14 cellular contexts compared by ENCODE assay signal in genomic region chr2:222969491-222969890, GRCh38.
A peak's percentile ranks its signal among the peaks of the same experiment; 100 is the strongest.
DNase-seq lines count a peak whose midpoint lies in the region; ATAC-seq and TF ChIP-seq lines count a peak whose summit lies in the region.
"Had no signal": no experiment of that assay in that cellular context is flagged by ENCODE, and none has a peak within 500 bp of the region (broad histone marks: within the 10 kb centered on the region; RNA-seq: fewer than 3 reads in every experiment).

No MANE protein-coding gene starts in this region.

- no peak overlapping the region for H3K27ac ChIP-seq in A673 (ENCODE audit: low read depth, low read length, poor library complexity, severe bottlenecking)
- peak overlapping the region; percentile 65 for H3K27ac ChIP-seq in OCI-LY3 (ENCODE audit: low read length)
- no peak overlapping the region for H3K27ac ChIP-seq in fibroblast of lung (ENCODE audit: insufficient read depth, low read length)
- H3K27ac ChIP-seq: PC-9 had no signal

- H3K4me3 ChIP-seq in A673 (ENCODE audit: low read depth, low read length, poor library complexity, severe bottlenecking) (no peak overlapping the region), OCI-LY3 (ENCODE audit: low read length) (no peak overlapping the region), fibroblast of lung (replicated peaks in 1 of 4; ENCODE audit: control extremely low read depth in 1 of 4, insufficient read depth in 1 of 4, low read depth in 3 of 4, low read length in 4 of 4) (no peak overlapping the region)
- H3K4me3 ChIP-seq: HAP-1, PC-9 had no signal

- H3K9ac ChIP-seq in OCI-LY3 (ENCODE audit: low read length), result 0 out of 2 replicates have a peak overlapping the region, but pooled peaks have one; percentile 33
- H3K9ac ChIP-seq in fibroblast of lung (ENCODE audit: insufficient read depth, low read length), result no peak overlapping the region

- no peaks in the 10 kb centered on the region for H3K27me3 ChIP-seq in A673 (replicated peaks; ENCODE audit: insufficient read depth, low read depth, low read length, poor library complexity)
- no peaks in the 10 kb centered on the region for H3K27me3 ChIP-seq in OCI-LY3 (ENCODE audit: low read depth, low read length)
- H3K27me3 ChIP-seq in fibroblast of lung (ENCODE audit: control insufficient read depth, insufficient read depth, low read length), result no peaks in the 10 kb centered on the region

- H3K4me2 ChIP-seq in OCI-LY3 (ENCODE audit: low read length) (peak overlapping the region; percentile 70), fibroblast of lung (ENCODE audit: extremely low read depth, insufficient read depth, low read length) (no peak overlapping the region)
- H3K4me2 ChIP-seq: PC-9 had no signal

- intact Hi-C loops in A673 (cut with micrococcal nuclease; ENCODE audit: unreplicated experiment), result no loop called here

- TF ChIP-seq CTCF in A673 (conservative IDR thresholded peaks at IDR 0.05; ENCODE audit: low read depth, low read length), result no peak
- no peak for TF ChIP-seq CTCF in OCI-LY3 (IDR thresholded peaks at IDR 0.05; ENCODE audit: low read depth, low read length)
- TF ChIP-seq CTCF in fibroblast of lung (conservative IDR thresholded peaks at IDR 0.05 in 1 of 2, IDR thresholded peaks at IDR 0.05 in 1 of 2; ENCODE audit: low read depth in 1 of 2, low read length in 2 of 2), result no peak

- CTCF ChIA-PET in A673 (lab: Charles Lee), result no interaction called here

- H2AFZ ChIP-seq in OCI-LY3 (ENCODE audit: low read depth, low read length) (no peak overlapping the region), fibroblast of lung (ENCODE audit: low read length) (no peak overlapping the region)
- H2AFZ ChIP-seq: PC-9 had no signal

- no TSS peak for BruUV-seq in A673 (replicated peaks; lab: Mats Ljungman, UMichigan)

- H3K4me1 ChIP-seq in A673 (ENCODE audit: insufficient read depth, low read length, poor library complexity, severe bottlenecking) (peaks cover 30% of the 10 kb centered on the region), OCI-LY3 (ENCODE audit: low read length) (peaks cover 53% of the 10 kb centered on the region), fibroblast of lung (ENCODE audit: control insufficient read depth, extremely low read depth, insufficient read depth, low read length) (no peaks in the 10 kb centered on the region)
- H3K4me1 ChIP-seq: HAP-1 had no signal

- no peaks in the 10 kb centered on the region for H3K9me3 ChIP-seq in A673 (ENCODE audit: low read depth, low read length, poor library complexity, severe bottlenecking)
- H3K9me3 ChIP-seq in OCI-LY3 (ENCODE audit: insufficient read depth, low read length), result no peaks in the 10 kb centered on the region
- H3K9me3 ChIP-seq in fibroblast of lung (ENCODE audit: control insufficient read depth, insufficient read depth, low read depth, low read length), result no peaks in the 10 kb centered on the region
- H3K9me3 ChIP-seq: HAP-1 had no signal

- no peak for ATAC-seq in HG02610 (IDR thresholded peaks at IDR 0.05; ENCODE audit: unreplicated experiment)

- H3K36me3 ChIP-seq in A673 (ENCODE audit: insufficient read depth, low read length, poor library complexity, severe bottlenecking) (no peaks in the 10 kb centered on the region), OCI-LY3 (replicated peaks; ENCODE audit: low read depth, low read length) (peaks cover 1% of the 10 kb centered on the region), fibroblast of lung (ENCODE audit: control insufficient read depth, insufficient read depth, low read length) (no peaks in the 10 kb centered on the region)
- H3K36me3 ChIP-seq: HAP-1 had no signal

- POLR2A ChIA-PET in A673 (lab: Charles Lee; ENCODE audit: low non-redundant PET), result no interaction called here

- H3K79me2 ChIP-seq in OCI-LY3 (ENCODE audit: low read length), result no peaks in the 10 kb centered on the region
- H3K79me2 ChIP-seq in fibroblast of lung (ENCODE audit: control insufficient read depth, insufficient read depth, low read length), result no peaks in the 10 kb centered on the region

- peak; percentile 54 for DNase-seq in A673 (ENCODE audit: low spot score)
- DNase-seq in HCEC 1CT, result peak; percentile 73
- peak; percentile 51 to 87 for DNase-seq in fibroblast of lung (ENCODE audit: low read depth in 2 of 2)
- no peak for DNase-seq in nucleus accumbens (lab: John Stamatoyannopoulos, UW)
- no peak for DNase-seq in cerebellar nuclear complex (lab: John Stamatoyannopoulos, UW)
- no peak for DNase-seq in COR-L47 (lab: John Stamatoyannopoulos, UW)
- DNase-seq: activated B cell treated with CpG ODN at 0.5 μM for 24 hours; activated gamma-delta T cell treated with Interleukin-2 at 50 U/mL for 16 hours; head of caudate nucleus; stimulated activated CD4-positive, alpha-beta T cell treated with anti-CD3 and anti-CD28 coated beads, Interleukin-12 subunit alpha, Interleukin-12 subunit beta, amount 100 ng/mL, for 4 hours had no signal

- H4K20me1 ChIP-seq in OCI-LY3 (ENCODE audit: insufficient read depth, low read length) (no peaks in the 10 kb centered on the region), fibroblast of lung (ENCODE audit: control insufficient read depth, extremely low read depth, insufficient read depth, low read length) (no peaks in the 10 kb centered on the region)

Comparison
In these comparisons a context has a peak if more than half of its experiments do, and no peak if none do; other contexts are left out.
1. DNase-seq: peak in A673 (single experiment), HCEC 1CT (single experiment) and fibroblast of lung (2 of 2); none in nucleus accumbens (0 of 56), cerebellar nuclear complex (0 of 2) and COR-L47 (single experiment).